ENCODE assay signal across 8 cellular contexts in the genomic region with DNA sequence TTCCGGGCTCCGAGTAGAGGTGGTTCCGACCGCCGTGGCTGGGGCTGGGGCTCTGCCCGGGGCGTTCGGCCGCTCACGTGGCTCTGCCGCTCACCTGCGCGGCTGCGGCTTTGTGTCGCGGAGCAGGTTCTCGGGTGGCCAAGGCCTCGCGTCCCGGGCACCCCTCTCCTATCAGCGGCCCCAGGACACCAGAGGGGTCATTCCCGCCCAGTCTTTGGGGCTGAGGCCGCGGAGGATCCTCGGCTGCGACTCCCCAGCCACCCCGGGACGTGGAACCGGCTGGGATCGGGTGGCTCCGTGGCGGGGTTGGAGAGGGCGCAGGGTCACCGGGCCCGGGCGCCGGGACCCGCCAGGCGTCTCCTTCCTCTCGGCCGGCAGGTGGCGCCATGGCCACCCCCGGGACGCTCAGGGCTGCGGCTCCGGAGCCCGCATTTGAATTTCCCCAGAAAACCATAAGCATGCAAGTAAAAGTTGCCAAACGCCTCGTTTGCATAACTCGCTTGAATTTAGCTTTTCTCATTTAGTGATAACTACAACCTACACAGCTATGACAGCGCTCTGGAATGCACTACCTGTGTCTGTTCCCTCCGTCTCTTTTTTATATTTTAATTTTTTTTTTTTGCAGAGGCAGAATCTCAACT. TPM values are rescaled to one million over a fixed set of nuclear protein-coding genes. Genes with fewer than 3 reads are reported as not detected.
DNase-seq lines count a peak whose midpoint lies in the region; ATAC-seq and TF ChIP-seq lines count a peak whose summit lies in the region.

No MANE protein-coding gene starts in this region.

- peak; percentile 39 to 70 (median 57) for DNase-seq in CD4-positive, alpha-beta T cell
- DNase-seq in NCI-H2196 (lab: John Stamatoyannopoulos, UW; ENCODE audit: unreplicated experiment) (peak; percentile 84), endothelial cell (ENCODE audit: low spot score) (peak; percentile 81), middle frontal gyrus (ENCODE audit: extremely low spot score, low spot score) (peak; percentile 66)
- peak; percentile 23 for DNase-seq in activated CD8-positive, alpha-beta memory T cell treated with anti-CD3 and anti-CD28 coated beads, Interleukin-2, amount 50 U/mL, for 1 hour (ENCODE audit: extremely low read depth)
- DNase-seq in stimulated activated CD8-positive, alpha-beta memory T cell treated with anti-CD3 and anti-CD28 coated beads, Interleukin-15, amount 100 ng/mL, for 48 hours (ENCODE audit: low read depth in 2 of 2) = peak; percentile 53 to 58

- peak overlapping the region; percentile 60 for H3K4me3 Mint-ChIP-seq in CD4-positive, alpha-beta T cell
- no peak overlapping the region for H3K4me3 Mint-ChIP-seq in endothelial cell (ENCODE audit: unreplicated experiment)

- peak; percentile 90 for TF ChIP-seq CTCF in CD4-positive, alpha-beta T cell (IDR thresholded peaks at IDR 0.05)
- peak; percentile 95 for TF ChIP-seq CTCF in endothelial cell (IDR thresholded peaks at IDR 0.05; ENCODE audit: unreplicated experiment)

- POLR2A ChIA-PET in CD4-positive, alpha-beta T cell (lab: Charles Lee) = interaction anchor here (0.9 kb wide), 1 partner anchor 76 kb away, joined by 3 read pairs; no protein-coding TSS in a partner anchor

- no peaks in the 10 kb centered on the region for H3K9me3 ChIP-seq in CD4-positive, alpha-beta T cell (ENCODE audit: control insufficient read depth, low read length)

- H3K4me1 Mint-ChIP-seq in CD4-positive, alpha-beta T cell (ENCODE audit: low read depth) = no peaks in the 10 kb centered on the region
- H3K4me1 Mint-ChIP-seq in endothelial cell (ENCODE audit: unreplicated experiment) = peaks cover 3% of the 10 kb centered on the region

- no peak overlapping the region for H3K27ac ChIP-seq in CD4-positive, alpha-beta T cell (ENCODE audit: low read depth, low read length)

- no peak overlapping the region for H3K27ac Mint-ChIP-seq in CD4-positive, alpha-beta T cell
- no peak overlapping the region for H3K27ac Mint-ChIP-seq in endothelial cell (ENCODE audit: unreplicated experiment)

- no peaks in the 10 kb centered on the region for H3K36me3 Mint-ChIP-seq in CD4-positive, alpha-beta T cell (ENCODE audit: low read depth)
- H3K36me3 Mint-ChIP-seq in endothelial cell (ENCODE audit: low read depth, unreplicated experiment) = no peaks in the 10 kb centered on the region

- intact Hi-C loops in CD4-positive, alpha-beta T cell (cut with DNase I, micrococcal nuclease) = loop anchor here (1.0 to 10.0 kb wide), 8 partner anchors 47 to 908 kb away; no protein-coding TSS in a partner anchor

- no peaks in the 10 kb centered on the region for H3K9me3 Mint-ChIP-seq in CD4-positive, alpha-beta T cell
- H3K9me3 Mint-ChIP-seq in endothelial cell (ENCODE audit: unreplicated experiment) = no peaks in the 10 kb centered on the region

- peaks cover 42% of the 10 kb centered on the region for H3K27me3 Mint-ChIP-seq in CD4-positive, alpha-beta T cell
- peaks cover 2% of the 10 kb centered on the region for H3K27me3 Mint-ChIP-seq in endothelial cell (ENCODE audit: unreplicated experiment)

- peaks cover 13% of the 10 kb centered on the region for H3K27me3 ChIP-seq in CD4-positive, alpha-beta T cell (ENCODE audit: control insufficient read depth, insufficient read depth, low read length)

- CTCF ChIA-PET in CD4-positive, alpha-beta T cell (lab: Charles Lee) = interaction anchor here (0.6 to 1.6 kb wide), 4 partner anchors 9 to 145 kb away, joined by 3 to 5 read pairs (median 3); no protein-coding TSS in a partner anchor

- peak; percentile 90 for ATAC-seq in CD4-positive, alpha-beta T cell (ENCODE audit: poor library complexity)
- ATAC-seq in GM21576 (IDR thresholded peaks at IDR 0.05; ENCODE audit: unreplicated experiment) (peak; percentile 59), GM18517 (IDR thresholded peaks at IDR 0.05; ENCODE audit: unreplicated experiment) (no peak)

RNA-seq across cellular contexts. Expression of gene COL26A1, which starts 1.2 kb away (rescaled TPM):
- not detected for total RNA-seq in CD4-positive, alpha-beta T cell
- 6.1 TPM for total RNA-seq in endothelial cell (ENCODE audit: unreplicated experiment)

RNA-seq across cellular contexts. Expression of gene IFT22, which starts 42.2 kb away (rescaled TPM):
- 1 to 10 TPM; 2.7 to 3.3 TPM for total RNA-seq in CD4-positive, alpha-beta T cell
- total RNA-seq in endothelial cell (ENCODE audit: unreplicated experiment) = 25.8 TPM

Comparison
In these comparisons a context has a peak if more than half of its experiments do, and no peak if none do; other contexts are left out.
1. DNase-seq: peak in every context shown above with its lines; median percentile 84 in NCI-H2196; 81 in endothelial cell; 66 in middle frontal gyrus; 57 in CD4-positive, alpha-beta T cell; 56 in stimulated activated CD8-positive, alpha-beta memory T cell treated with anti-CD3 and anti-CD28 coated beads, Interleukin-15, amount 100 ng/mL, for 48 hours; 23 in activated CD8-positive, alpha-beta memory T cell treated with anti-CD3 and anti-CD28 coated beads, Interleukin-2, amount 50 U/mL, for 1 hour.